In genomic region chr6:123659960-123660748, GRCh38 we compare ENCODE assay signal across 23 cellular contexts. TPM values are rescaled to one million over a fixed set of nuclear protein-coding genes. Genes with fewer than 3 reads are reported as not detected.
"Had no signal": no experiment of that assay in that cellular context is flagged by ENCODE, and none has a peak within 500 bp of the region (broad histone marks: within the 10 kb centered on the region; RNA-seq: fewer than 3 reads in every experiment).

No MANE protein-coding gene starts in this region.

- H3K27ac ChIP-seq: SJSA1, SK-N-MC had no signal

- DNase-seq: IMR-90, Karpas-422, KG1, MG63, NCI-H1092 treated with DMSO at 0.1 percent for 48 hours, NCI-H1436, NCI-H187, NCI-H2029, NCI-H2081 treated with DMSO at 0.1 percent for 48 hours, NCI-H2227 treated with DMSO at 0.1 percent for 48 hours, NCI-H446, NCI-H510A, NCI-H524 treated with DMSO at 0.1 percent for 48 hours, NCI-H69, NCI-H774, Right ventricle myocardium superior, RPMI8226, SIG-M5 had no signal

- H3K36me3 ChIP-seq: MG63, SJSA1 had no signal

- FAIRE-seq: HepG2, RCC 7860 had no signal

- H3K4me3 ChIP-seq: MG63, SJSA1, SK-N-MC had no signal

- H3K27me3 ChIP-seq: MG63, SJSA1 had no signal

- H3K4me1 ChIP-seq: SJSA1 had no signal

- H3K9me3 ChIP-seq: MG63, SJSA1 had no signal

- ATAC-seq: HepG2 had no signal

RNA-seq across cellular contexts. Expression of gene TRDN, which starts 23.4 kb away (rescaled TPM):
- total RNA-seq: HepG2, HT1080, IMR-90, SJSA1 had no signal
- polyA plus RNA-seq: HepG2, IMR-90 had no signal
